In genomic region chr11:110907629-110908028, GRCh38 we compare ENCODE assay signal across 8 cellular contexts.
A peak's percentile ranks its signal among the peaks of the same experiment; 100 is the strongest.
DNase-seq lines count a peak whose midpoint lies in the region; ATAC-seq lines count a peak whose summit lies in the region.

No MANE protein-coding gene starts in this region.

- H3K27ac Mint-ChIP-seq in central memory CD8-positive, alpha-beta T cell (ENCODE audit: low read depth) = no peak overlapping the region

- intact Hi-C loops in sciatic nerve (cut with DNase I) (no loop called here), posterior cingulate gyrus (cut with DNase I) (no loop called here)

- peaks cover 4% of the 10 kb centered on the region for H3K9me3 Mint-ChIP-seq in central memory CD8-positive, alpha-beta T cell

- no peak for ATAC-seq in central memory CD8-positive, alpha-beta T cell (replicated peaks; ENCODE audit: extremely low read depth, poor library complexity, severe bottlenecking)
- peak; percentile 34 for ATAC-seq in sciatic nerve

- DNase-seq in stimulated activated CD4-positive, alpha-beta T cell treated with anti-CD3 and anti-CD28 coated beads, Interleukin-1b, Interleukin-23, amount 100 ng/mL, for 48 hours = peak; percentile 7
- DNase-seq in stimulated activated CD4-positive, alpha-beta T cell treated with anti-CD3 and anti-CD28 coated beads, Interleukin-4, amount 100 ng/mL, for 1 hour = no peak
- DNase-seq in NCI-H226 (peak; percentile 96), sciatic nerve (ENCODE audit: low spot score) (no peak), NCI-H1930 (lab: John Stamatoyannopoulos, UW) (no peak), posterior cingulate gyrus (no peak), iPS-NIHi11 (ENCODE audit: low spot score) (no peak)
- DNase-seq in central memory CD8-positive, alpha-beta T cell (ENCODE audit: low spot score in 2 of 2) = no peak

- H3K4me3 Mint-ChIP-seq in central memory CD8-positive, alpha-beta T cell = peak overlapping the region; percentile 0

- H3K4me1 Mint-ChIP-seq in central memory CD8-positive, alpha-beta T cell = peaks cover 14% of the 10 kb centered on the region

- no peaks in the 10 kb centered on the region for H3K36me3 Mint-ChIP-seq in central memory CD8-positive, alpha-beta T cell (ENCODE audit: insufficient read depth)

- no peaks in the 10 kb centered on the region for H3K27me3 Mint-ChIP-seq in central memory CD8-positive, alpha-beta T cell

Comparison
In these comparisons a context has a peak if more than half of its experiments do, and no peak if none do; other contexts are left out.
1. DNase-seq: peak in stimulated activated CD4-positive, alpha-beta T cell treated with anti-CD3 and anti-CD28 coated beads, Interleukin-1b, Interleukin-23, amount 100 ng/mL, for 48 hours (single experiment) and NCI-H226 (single experiment); none in stimulated activated CD4-positive, alpha-beta T cell treated with anti-CD3 and anti-CD28 coated beads, Interleukin-4, amount 100 ng/mL, for 1 hour (single experiment), central memory CD8-positive, alpha-beta T cell (0 of 2), sciatic nerve (single experiment), NCI-H1930 (0 of 2), posterior cingulate gyrus (0 of 10) and iPS-NIHi11 (single experiment).